Comparison of ENCODE assay signal across 19 cellular contexts in genomic region chr1:201349091-201349490, GRCh38. TPM values are rescaled to one million over a fixed set of nuclear protein-coding genes. Genes with fewer than 3 reads are reported as not detected.
"Had no signal": no experiment of that assay in that cellular context is flagged by ENCODE, and none has a peak within 500 bp of the region (broad histone marks: within the 10 kb centered on the region; RNA-seq: fewer than 3 reads in every experiment).

No MANE protein-coding gene starts in this region.

- H3K27ac Mint-ChIP-seq: activated CD4-positive, alpha-beta T cell treated with anti-CD3 and anti-CD28 coated beads, Interleukin-2, amount 10 ng/mL, durations not matched to agents 24 days and 14 days; activated CD8-positive, alpha-beta T cell treated with anti-CD3 and anti-CD28 coated beads for 36 hours; activated naive CD8-positive, alpha-beta T cell treated with anti-CD3 and anti-CD28 coated beads, Interleukin-2, amount 10 ng/mL, durations not matched to agents 7 days and 5 days; activated T-helper 2 cell treated with anti-CD3 and anti-CD28 coated beads, Interferon-gamma antibody, Interleukin-2, Interleukin-4, amounts not matched to agents 10 μg/mL and 5 μg/mL and 100 μg/mL, durations not matched to agents 14 hours and 24 hours and 36 hours; endodermal cell; naive thymus-derived CD8-positive, alpha-beta T cell; stimulated activated naive B cell treated with anti-CD40 and anti-IgM and Interleukin-4, amounts not matched to agents 10 μg/mL and 1 μg/mL and 100 μg/mL, for 72 hours had no signal

- H3K4me1 ChIP-seq: colonic mucosa, sigmoid colon had no signal

- H3K4me3 ChIP-seq: cardiac muscle cell, colonic mucosa, heart left ventricle, sigmoid colon, thoracic aorta had no signal

- H3K4me3 Mint-ChIP-seq: activated CD4-positive, alpha-beta T cell treated with anti-CD3 and anti-CD28 coated beads, Interleukin-2, amount 10 ng/mL, durations not matched to agents 24 days and 14 days; activated CD8-positive, alpha-beta T cell treated with anti-CD3 and anti-CD28 coated beads for 36 hours; activated naive CD8-positive, alpha-beta T cell treated with anti-CD3 and anti-CD28 coated beads, Interleukin-2, amount 10 ng/mL, durations not matched to agents 7 days and 5 days; endodermal cell; naive thymus-derived CD8-positive, alpha-beta T cell; stimulated activated naive B cell treated with anti-CD40 and anti-IgM and Interleukin-4, amounts not matched to agents 10 μg/mL and 1 μg/mL and 100 μg/mL, for 72 hours had no signal

- DNase-seq: activated CD4-positive, alpha-beta T cell treated with anti-CD3 and anti-CD28 coated beads, Interleukin-2, amount 10 ng/mL, durations not matched to agents 24 days and 14 days; activated CD8-positive, alpha-beta T cell treated with anti-CD3 and anti-CD28 coated beads for 36 hours; activated naive CD4-positive, alpha-beta T cell treated with Interleukin-2 at 50 U/mL for 16 hours; activated naive CD8-positive, alpha-beta T cell treated with anti-CD3 and anti-CD28 coated beads, Interleukin-2, amount 10 ng/mL, durations not matched to agents 7 days and 5 days; activated T-cell treated with anti-CD3 and anti-CD28 coated beads, Interleukin-2, amount 50 U/mL, for 1 hour; colonic mucosa; endodermal cell; foreskin keratinocyte; naive thymus-derived CD8-positive, alpha-beta T cell; sigmoid colon; stimulated activated naive B cell treated with anti-CD40 and anti-IgM and Interleukin-4, amounts not matched to agents 10 μg/mL and 1 μg/mL and 100 μg/mL, for 72 hours; T-helper 1 cell; T-helper 9 cell had no signal

- H3K9me3 ChIP-seq: colonic mucosa, heart left ventricle, sigmoid colon, thoracic aorta had no signal

- H3K27me3 ChIP-seq: cardiac muscle cell, colonic mucosa, foreskin keratinocyte, heart left ventricle had no signal

- H3K9me3 Mint-ChIP-seq: activated CD4-positive, alpha-beta T cell treated with anti-CD3 and anti-CD28 coated beads, Interleukin-2, amount 10 ng/mL, durations not matched to agents 24 days and 14 days; activated CD8-positive, alpha-beta T cell treated with anti-CD3 and anti-CD28 coated beads for 36 hours; activated naive CD8-positive, alpha-beta T cell treated with anti-CD3 and anti-CD28 coated beads, Interleukin-2, amount 10 ng/mL, durations not matched to agents 7 days and 5 days; activated T-helper 2 cell treated with anti-CD3 and anti-CD28 coated beads, Interferon-gamma antibody, Interleukin-2, Interleukin-4, amounts not matched to agents 10 μg/mL and 5 μg/mL and 100 μg/mL, durations not matched to agents 14 hours and 24 hours and 36 hours; endodermal cell; naive thymus-derived CD8-positive, alpha-beta T cell; stimulated activated naive B cell treated with anti-CD40 and anti-IgM and Interleukin-4, amounts not matched to agents 10 μg/mL and 1 μg/mL and 100 μg/mL, for 72 hours had no signal

- ATAC-seq: activated CD8-positive, alpha-beta T cell treated with anti-CD3 and anti-CD28 coated beads for 36 hours; foreskin keratinocyte; naive thymus-derived CD8-positive, alpha-beta T cell; stimulated activated naive B cell treated with anti-CD40 and anti-IgM and Interleukin-4, amounts not matched to agents 10 μg/mL and 1 μg/mL and 100 μg/mL, for 72 hours had no signal

- H3K36me3 Mint-ChIP-seq: activated naive CD8-positive, alpha-beta T cell treated with anti-CD3 and anti-CD28 coated beads, Interleukin-2, amount 10 ng/mL, durations not matched to agents 7 days and 5 days; naive thymus-derived CD8-positive, alpha-beta T cell; stimulated activated naive B cell treated with anti-CD40 and anti-IgM and Interleukin-4, amounts not matched to agents 10 μg/mL and 1 μg/mL and 100 μg/mL, for 72 hours had no signal

- H3K36me3 ChIP-seq: cardiac muscle cell, colonic mucosa, heart left ventricle, sigmoid colon, thoracic aorta had no signal

- H3K4me1 Mint-ChIP-seq: activated CD4-positive, alpha-beta T cell treated with anti-CD3 and anti-CD28 coated beads, Interleukin-2, amount 10 ng/mL, durations not matched to agents 24 days and 14 days; activated naive CD8-positive, alpha-beta T cell treated with anti-CD3 and anti-CD28 coated beads, Interleukin-2, amount 10 ng/mL, durations not matched to agents 7 days and 5 days had no signal

- H3K27ac ChIP-seq: cardiac muscle cell, colonic mucosa, foreskin keratinocyte, heart left ventricle, sigmoid colon, thoracic aorta had no signal

RNA-seq across cellular contexts. Expression of gene TNNT2, which starts 28.4 kb away (rescaled TPM):
- total RNA-seq: activated CD4-positive, alpha-beta T cell treated with anti-CD3 and anti-CD28 coated beads, Interleukin-2, amount 10 ng/mL, durations not matched to agents 24 days and 14 days; activated CD8-positive, alpha-beta T cell treated with anti-CD3 and anti-CD28 coated beads for 36 hours; activated naive CD8-positive, alpha-beta T cell treated with anti-CD3 and anti-CD28 coated beads, Interleukin-2, amount 10 ng/mL, durations not matched to agents 7 days and 5 days; activated T-helper 2 cell treated with anti-CD3 and anti-CD28 coated beads, Interferon-gamma antibody, Interleukin-2, Interleukin-4, amounts not matched to agents 10 μg/mL and 5 μg/mL and 100 μg/mL, durations not matched to agents 14 hours and 24 hours and 36 hours; fibroblast of lung; mesenteric fat pad; naive thymus-derived CD8-positive, alpha-beta T cell had no signal

RNA-seq across cellular contexts. Expression of gene LAD1, which starts 50.0 kb away (rescaled TPM):
- total RNA-seq: activated CD4-positive, alpha-beta T cell treated with anti-CD3 and anti-CD28 coated beads, Interleukin-2, amount 10 ng/mL, durations not matched to agents 24 days and 14 days; activated CD8-positive, alpha-beta T cell treated with anti-CD3 and anti-CD28 coated beads for 36 hours; activated naive CD8-positive, alpha-beta T cell treated with anti-CD3 and anti-CD28 coated beads, Interleukin-2, amount 10 ng/mL, durations not matched to agents 7 days and 5 days; activated T-helper 2 cell treated with anti-CD3 and anti-CD28 coated beads, Interferon-gamma antibody, Interleukin-2, Interleukin-4, amounts not matched to agents 10 μg/mL and 5 μg/mL and 100 μg/mL, durations not matched to agents 14 hours and 24 hours and 36 hours; fibroblast of lung; naive thymus-derived CD8-positive, alpha-beta T cell; sigmoid colon had no signal
